Comparison of ENCODE assay signal across 12 cellular contexts in the genomic region with DNA sequence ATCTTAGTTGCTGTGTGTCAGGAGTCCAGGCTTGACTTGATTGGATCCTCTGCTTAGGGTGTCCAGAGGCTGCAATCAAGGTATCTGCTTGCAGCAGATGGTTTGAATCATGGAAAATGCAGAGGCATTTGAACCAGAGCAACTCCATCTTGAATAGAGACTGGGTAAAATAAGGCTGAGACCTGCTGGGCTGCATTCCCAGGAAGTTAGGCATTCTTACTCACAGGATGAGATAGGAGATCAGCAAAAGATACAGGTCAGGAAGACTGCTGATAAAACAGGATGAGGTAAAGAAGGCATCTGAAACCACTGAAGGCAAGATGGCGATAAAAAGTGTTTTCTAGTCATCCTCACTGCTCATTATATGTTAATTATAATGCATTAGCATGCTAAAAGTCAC.
"Had no signal": no experiment of that assay in that cellular context is flagged by ENCODE, and none has a peak within 500 bp of the region (broad histone marks: within the 10 kb centered on the region; RNA-seq: fewer than 3 reads in every experiment).

No MANE protein-coding gene starts in this region.

- H3K9me3 Mint-ChIP-seq: activated B cell treated with CpG ODN at 0.5 μM for 24 hours; activated CD4-positive, alpha-beta T cell treated with anti-CD3 and anti-CD28 coated beads, Interleukin-2, amount 10 ng/mL, durations not matched to agents 7 days and 5 days; activated T-helper 1 cell treated with anti-CD3 and anti-CD28 coated beads, Interleukin-12 subunit alpha, Interleukin-12 subunit beta, Interleukin-2, Interleukin-4 antibody, amounts not matched to agents 30 ng/mL and 10 ng/mL and 1 ng/mL, durations not matched to agents 14 hours and 24 hours and 36 hours; stimulated activated effector memory CD8-positive, alpha-beta T cell treated with anti-CD3 and anti-CD28 coated beads, Interleukin-12 subunit alpha, Interleukin-12 subunit beta, amount 100 ng/mL, for 72 hours had no signal

- H3K27ac ChIP-seq: brain microvascular endothelial cell had no signal

- DNase-seq: activated B cell treated with CpG ODN at 0.5 μM for 24 hours; activated CD4-positive, alpha-beta T cell treated with anti-CD3 and anti-CD28 coated beads, Interleukin-2, amount 10 ng/mL, durations not matched to agents 7 days and 5 days; activated CD8-positive, alpha-beta memory T cell treated with anti-CD3 and anti-CD28 coated beads for 24 hours; activated naive CD8-positive, alpha-beta T cell treated with anti-CD3 and anti-CD28 coated beads for 36 hours; brain microvascular endothelial cell; effector memory CD4-positive, alpha-beta T cell; naive thymus-derived CD8-positive, alpha-beta T cell; T-helper 2 cell had no signal

- H3K27me3 ChIP-seq: brain microvascular endothelial cell had no signal

- FAIRE-seq: urothelium cell line had no signal

- ATAC-seq: left lobe of liver; naive thymus-derived CD8-positive, alpha-beta T cell; stimulated activated effector memory CD8-positive, alpha-beta T cell treated with anti-CD3 and anti-CD28 coated beads, Interleukin-12 subunit alpha, Interleukin-12 subunit beta, amount 100 ng/mL, for 72 hours had no signal

- H3K4me1 Mint-ChIP-seq: activated B cell treated with CpG ODN at 0.5 μM for 24 hours; activated CD4-positive, alpha-beta T cell treated with anti-CD3 and anti-CD28 coated beads, Interleukin-2, amount 10 ng/mL, durations not matched to agents 7 days and 5 days; activated naive CD8-positive, alpha-beta T cell treated with anti-CD3 and anti-CD28 coated beads for 36 hours; naive thymus-derived CD8-positive, alpha-beta T cell; stimulated activated effector memory CD8-positive, alpha-beta T cell treated with anti-CD3 and anti-CD28 coated beads, Interleukin-12 subunit alpha, Interleukin-12 subunit beta, amount 100 ng/mL, for 72 hours had no signal

- H3K36me3 Mint-ChIP-seq: activated naive CD8-positive, alpha-beta T cell treated with anti-CD3 and anti-CD28 coated beads for 36 hours; naive thymus-derived CD8-positive, alpha-beta T cell; stimulated activated effector memory CD8-positive, alpha-beta T cell treated with anti-CD3 and anti-CD28 coated beads, Interleukin-12 subunit alpha, Interleukin-12 subunit beta, amount 100 ng/mL, for 72 hours had no signal

- H3K36me3 ChIP-seq: brain microvascular endothelial cell had no signal

- H3K27me3 Mint-ChIP-seq: activated B cell treated with CpG ODN at 0.5 μM for 24 hours; activated CD4-positive, alpha-beta T cell treated with anti-CD3 and anti-CD28 coated beads, Interleukin-2, amount 10 ng/mL, durations not matched to agents 7 days and 5 days had no signal

- H3K27ac Mint-ChIP-seq: activated B cell treated with CpG ODN at 0.5 μM for 24 hours; activated CD4-positive, alpha-beta T cell treated with anti-CD3 and anti-CD28 coated beads, Interleukin-2, amount 10 ng/mL, durations not matched to agents 7 days and 5 days; activated naive CD8-positive, alpha-beta T cell treated with anti-CD3 and anti-CD28 coated beads for 36 hours; activated T-helper 1 cell treated with anti-CD3 and anti-CD28 coated beads, Interleukin-12 subunit alpha, Interleukin-12 subunit beta, Interleukin-2, Interleukin-4 antibody, amounts not matched to agents 30 ng/mL and 10 ng/mL and 1 ng/mL, durations not matched to agents 14 hours and 24 hours and 36 hours; naive thymus-derived CD8-positive, alpha-beta T cell; stimulated activated effector memory CD8-positive, alpha-beta T cell treated with anti-CD3 and anti-CD28 coated beads, Interleukin-12 subunit alpha, Interleukin-12 subunit beta, amount 100 ng/mL, for 72 hours had no signal

- H3K4me3 Mint-ChIP-seq: activated B cell treated with CpG ODN at 0.5 μM for 24 hours; activated CD4-positive, alpha-beta T cell treated with anti-CD3 and anti-CD28 coated beads, Interleukin-2, amount 10 ng/mL, durations not matched to agents 7 days and 5 days; activated naive CD8-positive, alpha-beta T cell treated with anti-CD3 and anti-CD28 coated beads for 36 hours; activated T-helper 1 cell treated with anti-CD3 and anti-CD28 coated beads, Interleukin-12 subunit alpha, Interleukin-12 subunit beta, Interleukin-2, Interleukin-4 antibody, amounts not matched to agents 30 ng/mL and 10 ng/mL and 1 ng/mL, durations not matched to agents 14 hours and 24 hours and 36 hours; naive thymus-derived CD8-positive, alpha-beta T cell; stimulated activated effector memory CD8-positive, alpha-beta T cell treated with anti-CD3 and anti-CD28 coated beads, Interleukin-12 subunit alpha, Interleukin-12 subunit beta, amount 100 ng/mL, for 72 hours had no signal
